In the genomic region with DNA sequence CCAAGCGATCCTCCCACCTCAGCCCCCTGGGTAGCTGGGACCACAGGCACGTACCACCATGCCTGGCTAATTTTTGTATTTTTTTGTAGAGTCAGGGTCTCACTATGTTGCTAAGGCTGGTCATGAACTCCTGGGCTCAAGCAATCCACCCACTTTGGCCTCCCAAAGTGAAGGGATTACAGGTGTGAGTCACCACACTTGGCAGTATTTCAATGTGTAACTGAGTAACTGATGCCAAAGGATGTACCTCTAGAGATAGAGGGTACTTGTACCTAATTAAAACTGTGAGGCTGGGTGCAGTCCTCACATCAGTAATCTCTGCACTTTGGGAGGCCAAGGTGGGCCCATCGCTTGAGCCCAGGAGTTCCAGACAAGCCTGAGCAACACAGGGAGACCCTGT, we compare ENCODE assay signal across 1 cellular context.
TF ChIP-seq lines count a peak whose summit lies in the region.

No MANE protein-coding gene starts in this region.

TF ChIP-seq in GM23338, 12 proteins besides CTCF, POLR2A, EP300 and RAD21 (continued from another document):
- TF ChIP-seq, protein P1, sequence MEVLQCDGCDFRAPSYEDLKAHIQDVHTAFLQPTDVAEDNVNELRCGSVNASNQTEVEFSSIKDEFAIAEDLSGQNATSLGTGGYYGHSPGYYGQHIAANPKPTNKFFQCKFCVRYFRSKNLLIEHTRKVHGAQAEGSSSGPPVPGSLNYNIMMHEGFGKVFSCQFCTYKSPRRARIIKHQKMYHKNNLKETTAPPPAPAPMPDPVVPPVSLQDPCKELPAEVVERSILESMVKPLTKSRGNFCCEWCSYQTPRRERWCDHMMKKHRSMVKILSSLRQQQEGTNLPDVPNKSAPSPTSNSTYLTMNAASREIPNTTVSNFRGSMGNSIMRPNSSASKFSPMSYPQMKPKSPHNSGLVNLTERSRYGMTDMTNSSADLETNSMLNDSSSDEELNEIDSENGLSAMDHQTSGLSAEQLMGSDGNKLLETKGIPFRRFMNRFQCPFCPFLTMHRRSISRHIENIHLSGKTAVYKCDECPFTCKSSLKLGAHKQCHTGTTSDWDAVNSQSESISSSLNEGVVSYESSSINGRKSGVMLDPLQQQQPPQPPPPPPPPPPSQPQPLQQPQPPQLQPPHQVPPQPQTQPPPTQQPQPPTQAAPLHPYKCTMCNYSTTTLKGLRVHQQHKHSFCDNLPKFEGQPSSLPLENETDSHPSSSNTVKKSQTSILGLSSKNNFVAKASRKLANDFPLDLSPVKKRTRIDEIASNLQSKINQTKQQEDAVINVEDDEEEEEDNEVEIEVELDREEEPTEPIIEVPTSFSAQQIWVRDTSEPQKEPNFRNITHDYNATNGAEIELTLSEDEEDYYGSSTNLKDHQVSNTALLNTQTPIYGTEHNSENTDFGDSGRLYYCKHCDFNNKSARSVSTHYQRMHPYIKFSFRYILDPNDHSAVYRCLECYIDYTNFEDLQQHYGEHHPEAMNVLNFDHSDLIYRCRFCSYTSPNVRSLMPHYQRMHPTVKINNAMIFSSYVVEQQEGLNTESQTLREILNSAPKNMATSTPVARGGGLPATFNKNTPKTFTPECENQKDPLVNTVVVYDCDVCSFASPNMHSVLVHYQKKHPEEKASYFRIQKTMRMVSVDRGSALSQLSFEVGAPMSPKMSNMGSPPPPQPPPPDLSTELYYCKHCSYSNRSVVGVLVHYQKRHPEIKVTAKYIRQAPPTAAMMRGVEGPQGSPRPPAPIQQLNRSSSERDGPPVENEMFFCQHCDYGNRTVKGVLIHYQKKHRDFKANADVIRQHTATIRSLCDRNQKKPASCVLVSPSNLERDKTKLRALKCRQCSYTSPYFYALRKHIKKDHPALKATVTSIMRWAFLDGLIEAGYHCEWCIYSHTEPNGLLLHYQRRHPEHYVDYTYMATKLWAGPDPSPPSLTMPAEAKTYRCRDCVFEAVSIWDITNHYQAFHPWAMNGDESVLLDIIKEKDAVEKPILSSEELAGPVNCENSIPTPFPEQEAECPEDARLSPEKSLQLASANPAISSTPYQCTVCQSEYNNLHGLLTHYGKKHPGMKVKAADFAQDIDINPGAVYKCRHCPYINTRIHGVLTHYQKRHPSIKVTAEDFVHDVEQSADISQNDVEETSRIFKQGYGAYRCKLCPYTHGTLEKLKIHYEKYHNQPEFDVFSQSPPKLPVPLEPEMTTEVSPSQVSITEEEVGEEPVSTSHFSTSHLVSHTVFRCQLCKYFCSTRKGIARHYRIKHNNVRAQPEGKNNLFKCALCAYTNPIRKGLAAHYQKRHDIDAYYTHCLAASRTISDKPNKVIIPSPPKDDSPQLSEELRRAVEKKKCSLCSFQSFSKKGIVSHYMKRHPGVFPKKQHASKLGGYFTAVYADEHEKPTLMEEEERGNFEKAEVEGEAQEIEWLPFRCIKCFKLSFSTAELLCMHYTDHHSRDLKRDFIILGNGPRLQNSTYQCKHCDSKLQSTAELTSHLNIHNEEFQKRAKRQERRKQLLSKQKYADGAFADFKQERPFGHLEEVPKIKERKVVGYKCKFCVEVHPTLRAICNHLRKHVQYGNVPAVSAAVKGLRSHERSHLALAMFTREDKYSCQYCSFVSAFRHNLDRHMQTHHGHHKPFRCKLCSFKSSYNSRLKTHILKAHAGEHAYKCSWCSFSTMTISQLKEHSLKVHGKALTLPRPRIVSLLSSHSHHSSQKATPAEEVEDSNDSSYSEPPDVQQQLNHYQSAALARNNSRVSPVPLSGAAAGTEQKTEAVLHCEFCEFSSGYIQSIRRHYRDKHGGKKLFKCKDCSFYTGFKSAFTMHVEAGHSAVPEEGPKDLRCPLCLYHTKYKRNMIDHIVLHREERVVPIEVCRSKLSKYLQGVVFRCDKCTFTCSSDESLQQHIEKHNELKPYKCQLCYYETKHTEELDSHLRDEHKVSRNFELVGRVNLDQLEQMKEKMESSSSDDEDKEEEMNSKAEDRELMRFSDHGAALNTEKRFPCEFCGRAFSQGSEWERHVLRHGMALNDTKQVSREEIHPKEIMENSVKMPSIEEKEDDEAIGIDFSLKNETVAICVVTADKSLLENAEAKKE (CRISPR knock-in tag; IDR thresholded peaks at IDR 0.05): no peak
- TF ChIP-seq CREB1 (CRISPR knock-in tag; IDR thresholded peaks at IDR 0.05; ENCODE audit: low read depth) (no peak), STAT1 (IDR thresholded peaks at IDR 0.05; ENCODE audit: unreplicated experiment) (no peak), ZNF331 (CRISPR knock-in tag; IDR thresholded peaks at IDR 0.05; ENCODE audit: low read depth) (no peak), NANOG (IDR thresholded peaks at IDR 0.05; ENCODE audit: borderline replicate concordance) (no peak), JUNB (IDR thresholded peaks at IDR 0.05; ENCODE audit: unreplicated experiment) (no peak)
